Comparison of ENCODE assay signal across 34 cellular contexts in the genomic region with DNA sequence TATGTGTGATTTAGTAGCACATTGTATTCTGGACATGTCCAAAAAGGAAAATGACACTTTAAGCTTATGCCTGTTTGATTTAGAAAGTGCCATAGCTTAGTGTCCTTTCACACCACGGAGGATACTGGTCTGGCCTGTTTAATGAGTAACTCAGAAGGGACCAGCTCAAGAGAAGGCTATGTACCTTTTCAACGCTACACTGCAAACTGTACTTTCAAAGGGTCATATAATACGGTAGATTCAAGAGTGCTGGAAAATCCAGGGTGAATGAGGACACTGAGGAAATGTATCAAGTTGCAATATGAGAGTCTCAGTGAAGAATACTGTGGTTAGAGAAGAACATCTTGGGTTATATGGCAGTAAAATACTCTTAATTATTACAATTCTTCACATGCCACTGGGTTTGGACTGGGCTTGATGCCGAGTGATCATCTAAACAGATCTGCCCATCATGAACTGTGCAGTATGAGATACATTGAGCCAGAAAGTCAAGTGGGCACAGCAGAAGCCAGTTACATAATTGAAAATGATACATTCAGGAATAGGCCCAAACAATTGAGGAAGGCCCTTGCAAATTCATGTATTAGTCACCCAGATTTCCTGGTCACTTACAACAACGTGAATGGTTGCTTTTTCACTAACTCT.
DNase-seq lines count a peak whose midpoint lies in the region; FAIRE-seq and TF ChIP-seq lines count a peak whose summit lies in the region.
"Had no signal": no experiment of that assay in that cellular context is flagged by ENCODE, and none has a peak within 500 bp of the region (broad histone marks: within the 10 kb centered on the region; RNA-seq: fewer than 3 reads in every experiment).

No MANE protein-coding gene starts in this region.

- H3K9me3 Mint-ChIP-seq in immature natural killer cell, result peaks cover 5 to 66% (median 50%) of the 10 kb centered on the region in 6 donors
- no peaks in the 10 kb centered on the region for H3K9me3 Mint-ChIP-seq in endothelial cell (ENCODE audit: unreplicated experiment)

- DNase-seq in DMS79 treated with DMSO at 0.1 percent for 48 hours (lab: John Stamatoyannopoulos, UW) (peak; percentile 24), HuH-7 (ENCODE audit: low spot score) (peak; percentile 2), bronchial epithelial cell (ENCODE audit: low read depth) (peak; percentile 19), kidney tubule cell (ENCODE audit: low spot score) (peak; percentile 37), brain microvascular endothelial cell (no peak), immature natural killer cell (no peak), endothelial cell (ENCODE audit: low spot score) (no peak)
- no peak for DNase-seq in stimulated activated CD4-positive, alpha-beta T cell treated with anti-CD3 and anti-CD28 coated beads, Interleukin-2, amount 100 ng/mL, for 48 hours
- DNase-seq: activated CD4-positive, alpha-beta T cell treated with anti-CD3 and anti-CD28 coated beads, Interleukin-2, amount 50 U/mL, for 4 hours; activated CD8-positive, alpha-beta memory T cell treated with anti-CD3 and anti-CD28 coated beads, Interleukin-2, amount 10 ng/mL, durations not matched to agents 7 days and 5 days; activated naive CD8-positive, alpha-beta T cell treated with anti-CD3 and anti-CD28 coated beads, Interleukin-2, amount 50 U/mL, for 24 hours; activated T-cell treated with anti-CD3 and anti-CD28 coated beads, Interleukin-2, amount 50 U/mL, for 48 hours; BE2C; CD8-positive, alpha-beta T cell; cerebellar nuclear complex; DMS 273 treated with DMSO at 0.1 percent for 48 hours; GM23248; left ventricle myocardium inferior; naive thymus-derived CD4-positive, alpha-beta T cell; NCI-H1105; NCI-H187 treated with DMSO at 0.1 percent for 48 hours; NCI-H526; Right ventricle myocardium superior; sigmoid colon; stimulated activated CD4-positive, alpha-beta T cell treated with anti-CD3 and anti-CD28 coated beads, Interleukin-4, amount 100 ng/mL, for 24 hours; tibial artery had no signal

- H3K27ac Mint-ChIP-seq in immature natural killer cell (no peak overlapping the region), endothelial cell (ENCODE audit: unreplicated experiment) (no peak overlapping the region)
- H3K27ac Mint-ChIP-seq: activated CD8-positive, alpha-beta memory T cell treated with anti-CD3 and anti-CD28 coated beads, Interleukin-2, amount 10 ng/mL, durations not matched to agents 7 days and 5 days; activated naive CD8-positive, alpha-beta T cell treated with anti-CD3 and anti-CD28 coated beads, Interleukin-2, amount 50 U/mL, for 24 hours; CD8-positive, alpha-beta T cell; naive thymus-derived CD4-positive, alpha-beta T cell; progenitor cell of endocrine pancreas; T-helper 1 cell treated with Interleukin-12 subunit alpha and Interleukin-12 subunit beta and Interleukin-4 antibody, amounts not matched to agents 30 μg/mL and 1 μg/mL, for 36 hours had no signal

- in situ Hi-C loops in brain microvascular endothelial cell (cut with HindIII; ENCODE audit: low pct_ligation_motif_present, low sequenced_read_pairs), result no loop called here

- H3K27me3 ChIP-seq in bronchial epithelial cell (ENCODE audit: control insufficient read depth, insufficient read depth, low read length), result no peaks in the 10 kb centered on the region
- no peaks in the 10 kb centered on the region for H3K27me3 ChIP-seq in brain microvascular endothelial cell (replicated peaks)
- H3K27me3 ChIP-seq: BE2C, neutrophil, sigmoid colon, tibial artery, vagina had no signal

- no peak overlapping the region for H3K27ac ChIP-seq in brain microvascular endothelial cell
- H3K27ac ChIP-seq: GM23248, left ventricle myocardium inferior, neutrophil, sigmoid colon, tibial artery, vagina had no signal

- H3K36me3 ChIP-seq in bronchial epithelial cell (ENCODE audit: control insufficient read depth, insufficient read depth, low read length) (no peaks in the 10 kb centered on the region), brain microvascular endothelial cell (replicated peaks) (no peaks in the 10 kb centered on the region)
- H3K36me3 ChIP-seq: BE2C, left ventricle myocardium inferior, neutrophil, sigmoid colon, tibial artery, vagina had no signal

- FAIRE-seq in bronchial epithelial cell (lab: Jason Lieb, UNC), result no peak
- FAIRE-seq: endothelial cell of umbilical vein, G401.6, islet of Langerhans, TTC549 had no signal

- TF ChIP-seq CTCF in bronchial epithelial cell (IDR thresholded peaks at IDR 0.05; ENCODE audit: insufficient read depth, low read length, severe bottlenecking) (no peak), brain microvascular endothelial cell (IDR thresholded peaks at IDR 0.05; ENCODE audit: low read depth, low read length, missing control alignments) (no peak), endothelial cell (IDR thresholded peaks at IDR 0.05; ENCODE audit: unreplicated experiment) (no peak)

- peaks cover 0 to 3% (median 0%) of the 10 kb centered on the region in 3 donors for H3K36me3 Mint-ChIP-seq in immature natural killer cell
- H3K36me3 Mint-ChIP-seq in endothelial cell (ENCODE audit: low read depth, unreplicated experiment), result no peaks in the 10 kb centered on the region
- H3K36me3 Mint-ChIP-seq: activated CD8-positive, alpha-beta memory T cell treated with anti-CD3 and anti-CD28 coated beads, Interleukin-2, amount 10 ng/mL, durations not matched to agents 7 days and 5 days; CD8-positive, alpha-beta T cell had no signal

- H3K27me3 Mint-ChIP-seq in immature natural killer cell (ENCODE audit: low read depth in 3 of 3) (no peaks in the 10 kb centered on the region), endothelial cell (ENCODE audit: unreplicated experiment) (no peaks in the 10 kb centered on the region)
- H3K27me3 Mint-ChIP-seq: activated CD8-positive, alpha-beta memory T cell treated with anti-CD3 and anti-CD28 coated beads, Interleukin-2, amount 10 ng/mL, durations not matched to agents 7 days and 5 days; activated naive CD8-positive, alpha-beta T cell treated with anti-CD3 and anti-CD28 coated beads, Interleukin-2, amount 50 U/mL, for 24 hours; naive thymus-derived CD4-positive, alpha-beta T cell; progenitor cell of endocrine pancreas had no signal

- H3K4me3 Mint-ChIP-seq in immature natural killer cell (no peak overlapping the region), endothelial cell (ENCODE audit: unreplicated experiment) (no peak overlapping the region)
- H3K4me3 Mint-ChIP-seq: activated CD8-positive, alpha-beta memory T cell treated with anti-CD3 and anti-CD28 coated beads, Interleukin-2, amount 10 ng/mL, durations not matched to agents 7 days and 5 days; activated naive CD8-positive, alpha-beta T cell treated with anti-CD3 and anti-CD28 coated beads, Interleukin-2, amount 50 U/mL, for 24 hours; CD8-positive, alpha-beta T cell; naive thymus-derived CD4-positive, alpha-beta T cell; T-helper 1 cell treated with Interleukin-12 subunit alpha and Interleukin-12 subunit beta and Interleukin-4 antibody, amounts not matched to agents 30 μg/mL and 1 μg/mL, for 36 hours had no signal

- no peak overlapping the region for H3K4me3 ChIP-seq in bronchial epithelial cell (ENCODE audit: low read depth, low read length)
- H3K4me3 ChIP-seq in brain microvascular endothelial cell (ENCODE audit: low read depth, low read length), result no peak overlapping the region
- H3K4me3 ChIP-seq: GM23248, left ventricle myocardium inferior, sigmoid colon, tibial artery, vagina had no signal

- H3K4me1 Mint-ChIP-seq in immature natural killer cell (no peaks in the 10 kb centered on the region), endothelial cell (ENCODE audit: unreplicated experiment) (no peaks in the 10 kb centered on the region)
- H3K4me1 Mint-ChIP-seq: activated CD8-positive, alpha-beta memory T cell treated with anti-CD3 and anti-CD28 coated beads, Interleukin-2, amount 10 ng/mL, durations not matched to agents 7 days and 5 days; activated naive CD8-positive, alpha-beta T cell treated with anti-CD3 and anti-CD28 coated beads, Interleukin-2, amount 50 U/mL, for 24 hours; naive thymus-derived CD4-positive, alpha-beta T cell had no signal

Comparison
In these comparisons a context has a peak if more than half of its experiments do, and no peak if none do; other contexts are left out.
1. DNase-seq: peak in DMS79 treated with DMSO at 0.1 percent for 48 hours (single experiment), HuH-7 (single experiment), bronchial epithelial cell (single experiment) and kidney tubule cell (single experiment); none in brain microvascular endothelial cell (single experiment), immature natural killer cell (0 of 3), endothelial cell (single experiment) and stimulated activated CD4-positive, alpha-beta T cell treated with anti-CD3 and anti-CD28 coated beads, Interleukin-2, amount 100 ng/mL, for 48 hours (0 of 2).